ENCODE assay signal across 11 cellular contexts in the genomic region with DNA sequence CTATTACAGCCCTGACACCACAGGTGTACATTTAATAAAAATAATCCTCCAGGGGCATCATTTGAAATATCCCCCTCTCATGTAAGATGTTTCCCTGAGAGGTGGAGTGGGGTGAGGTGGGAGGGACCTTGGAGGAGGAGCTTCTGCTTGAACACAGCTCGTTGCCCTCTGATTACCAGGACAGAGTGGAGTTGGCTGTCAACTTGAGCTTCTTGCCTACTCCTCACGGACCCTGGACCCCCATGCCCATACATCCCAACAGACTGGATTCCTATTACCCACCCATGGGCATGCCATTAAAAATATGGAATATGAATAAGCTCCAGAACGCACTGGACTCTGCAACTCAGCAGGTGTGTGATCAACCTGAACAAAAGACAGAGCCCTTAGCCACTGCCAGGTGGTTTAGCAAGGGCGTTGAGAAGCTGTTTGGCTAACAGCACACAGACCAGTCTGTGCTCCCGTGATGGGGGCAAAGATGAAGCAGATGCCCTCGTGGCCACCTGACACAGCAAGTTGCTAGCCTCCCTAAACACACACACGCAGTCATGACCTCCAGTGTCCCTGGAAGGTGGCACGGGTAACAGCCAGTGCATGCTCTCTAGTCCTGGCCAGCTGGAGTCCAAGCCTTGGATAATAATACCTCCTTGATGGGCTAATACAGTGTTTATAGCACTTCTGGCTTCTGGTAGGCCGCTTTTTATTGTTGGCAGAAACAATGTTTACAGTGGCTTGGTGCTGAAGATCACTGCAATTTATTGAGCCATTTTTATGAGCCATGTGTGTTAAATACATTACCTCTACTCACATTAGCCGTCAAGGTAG.
DNase-seq lines count a peak whose midpoint lies in the region; ATAC-seq and FAIRE-seq lines count a peak whose summit lies in the region.
"Had no signal": no experiment of that assay in that cellular context is flagged by ENCODE, and none has a peak within 500 bp of the region (broad histone marks: within the 10 kb centered on the region; RNA-seq: fewer than 3 reads in every experiment).

No MANE protein-coding gene starts in this region.

- no peaks in the 10 kb centered on the region for H3K27me3 Mint-ChIP-seq in activated T-cell treated with anti-CD3 and anti-CD28 coated beads, Interleukin-2, amount 50 U/mL, for 72 hours (ENCODE audit: low read depth)

- no peaks in the 10 kb centered on the region for H3K36me3 ChIP-seq in thymus (ENCODE audit: control insufficient read depth, insufficient read depth)
- H3K36me3 ChIP-seq: BE2C, HAP-1, tibial artery had no signal

- peaks cover 5 to 9% of the 10 kb centered on the region in 2 donors for H3K36me3 Mint-ChIP-seq in activated T-cell treated with anti-CD3 and anti-CD28 coated beads, Interleukin-2, amount 50 U/mL, for 72 hours (ENCODE audit: insufficient read depth in 2 of 2)

- H3K9me3 ChIP-seq in thymus (ENCODE audit: control insufficient read depth): no peaks in the 10 kb centered on the region
- H3K9me3 ChIP-seq: BE2C, HAP-1, tibial artery had no signal

- WGBS in thymus: 86% methylated on average over 10 of the region's 10 CpGs

- no peak overlapping the region for H3K4me3 ChIP-seq in thymus (ENCODE audit: low read length)
- H3K4me3 ChIP-seq: HAP-1, tibial artery had no signal

- H3K27ac Mint-ChIP-seq in activated T-cell treated with anti-CD3 and anti-CD28 coated beads, Interleukin-2, amount 50 U/mL, for 72 hours: no peak overlapping the region

- no peak for ATAC-seq in activated T-cell treated with anti-CD3 and anti-CD28 coated beads, Interleukin-2, amount 50 U/mL, for 72 hours (replicated peaks in 1 of 2)

- H3K4me3 Mint-ChIP-seq in activated T-cell treated with anti-CD3 and anti-CD28 coated beads, Interleukin-2, amount 50 U/mL, for 72 hours: peak overlapping the region; percentile 45 to 54

- FAIRE-seq in RCC 7860 (lab: Jason Lieb, UNC): no peak

- H3K27ac ChIP-seq in thymus (ENCODE audit: low read depth): peak overlapping the region; percentile 37

- DNase-seq in activated T-cell treated with anti-CD3 and anti-CD28 coated beads, Interleukin-2, amount 50 U/mL, for 72 hours: no peak
- DNase-seq in activated T-cell treated with anti-CD3 and anti-CD28 coated beads for 4 hours (no peak), NCI-H69 (lab: John Stamatoyannopoulos, UW) (peak; percentile 96), islet precursor cell (peak; percentile 45), OCI-M2 (lab: John Stamatoyannopoulos, UW; ENCODE audit: unreplicated experiment) (no peak), HCEC 1CT (no peak), RCC 7860 (ENCODE audit: low spot score) (no peak)
- DNase-seq: BE2C, tibial artery had no signal

- peaks cover 0 to 4% of the 10 kb centered on the region in 2 donors for H3K9me3 Mint-ChIP-seq in activated T-cell treated with anti-CD3 and anti-CD28 coated beads, Interleukin-2, amount 50 U/mL, for 72 hours

- peaks cover 38% of the 10 kb centered on the region for H3K4me1 ChIP-seq in thymus (ENCODE audit: control insufficient read depth, insufficient read depth, low read length)

- peaks cover 96% of the 10 kb centered on the region for H3K4me1 Mint-ChIP-seq in activated T-cell treated with anti-CD3 and anti-CD28 coated beads, Interleukin-2, amount 50 U/mL, for 72 hours (ENCODE audit: low read depth)

- no peaks in the 10 kb centered on the region for H3K27me3 ChIP-seq in thymus (ENCODE audit: control insufficient read depth, insufficient read depth)
- H3K27me3 ChIP-seq: BE2C, tibial artery had no signal

Comparison
In these comparisons a context has a peak if more than half of its experiments do, and no peak if none do; other contexts are left out.
1. DNase-seq: peak in NCI-H69 (single experiment) and islet precursor cell (single experiment); none in activated T-cell treated with anti-CD3 and anti-CD28 coated beads, Interleukin-2, amount 50 U/mL, for 72 hours (0 of 2), activated T-cell treated with anti-CD3 and anti-CD28 coated beads for 4 hours (single experiment), OCI-M2 (single experiment), HCEC 1CT (single experiment) and RCC 7860 (single experiment).